ENCODE assay signal across 8 cellular contexts in the genomic region with DNA sequence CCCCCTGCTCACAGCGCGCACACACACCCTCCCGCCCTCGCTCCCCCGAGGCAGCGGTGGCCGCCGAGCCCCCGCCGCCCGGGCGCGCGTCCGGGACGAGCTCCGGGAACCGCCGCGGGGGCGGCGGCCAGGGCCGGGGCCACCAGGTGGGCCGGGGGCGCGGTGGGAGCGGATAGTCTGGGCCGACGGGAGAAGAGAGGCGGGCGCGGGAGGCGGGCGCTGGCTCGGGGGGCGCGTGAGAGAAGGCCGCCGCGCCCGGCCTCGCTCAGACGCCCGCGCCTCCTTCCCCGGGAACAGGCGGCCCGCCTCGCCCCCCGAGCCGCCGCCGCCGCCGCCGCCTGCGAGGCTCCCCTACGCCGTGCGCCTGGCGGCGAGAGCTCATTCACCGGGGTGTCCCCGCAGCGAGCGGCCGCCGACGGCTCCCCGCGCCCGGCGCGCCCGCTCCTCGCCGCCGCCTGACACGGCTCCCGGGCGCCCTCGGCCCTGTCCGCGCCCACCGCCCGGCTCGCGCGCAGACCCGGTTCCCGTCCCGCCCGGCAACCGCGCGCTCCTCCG. TPM values are rescaled to one million over a fixed set of nuclear protein-coding genes. Genes with fewer than 3 reads are reported as not detected.
DNase-seq lines count a peak whose midpoint lies in the region; TF ChIP-seq lines count a peak whose summit lies in the region.

A gene (minus strand): TSS at position 541 of the 555 bp plus-strand sequence. CDS start 576 bp downstream, outside the sequence.

- peaks cover 45 to 76% (median 59%) of the 10 kb centered on the region in 4 donors for H3K4me1 Mint-ChIP-seq in CD4-positive, alpha-beta memory T cell
- peaks cover 68% of the 10 kb centered on the region for H3K4me1 Mint-ChIP-seq in activated naive CD8-positive, alpha-beta T cell (ENCODE audit: low read depth)

- H3K27me3 Mint-ChIP-seq in CD4-positive, alpha-beta memory T cell: no peaks in the 10 kb centered on the region
- H3K27me3 Mint-ChIP-seq in activated naive CD8-positive, alpha-beta T cell: no peaks in the 10 kb centered on the region

- H3K36me3 Mint-ChIP-seq in CD4-positive, alpha-beta memory T cell: peaks cover 0 to 19% of the 10 kb centered on the region in 2 donors
- H3K36me3 Mint-ChIP-seq in activated naive CD8-positive, alpha-beta T cell: no peaks in the 10 kb centered on the region

- peak in 2 of 5 donors; percentile 54 for DNase-seq in CD4-positive, alpha-beta memory T cell
- DNase-seq in Jurkat, Clone E6-1 (ENCODE audit: low read depth, low spot score): no peak
- no peak for DNase-seq in cardiac septum (ENCODE audit: low spot score)
- DNase-seq in ovary: peak in 3 of 5 donors; percentile 45 to 63 (median 45)
- no peak for DNase-seq in activated effector memory CD4-positive, alpha-beta T cell treated with Interleukin-2 at 50 U/mL for 16 hours
- DNase-seq in RPMI8226: no peak
- DNase-seq in effector CD4-positive, alpha-beta T cell: no peak

- intact Hi-C loops in CD4-positive, alpha-beta memory T cell (cut with micrococcal nuclease): loop anchor here (5.0 to 10.0 kb wide), 2 partner anchors 124 to 367 kb away; no protein-coding TSS in a partner anchor
- intact Hi-C loops in cardiac septum (cut with DNase I): loop anchor here (5.0 to 10.0 kb wide), 4 partner anchors 184 to 854 kb away; a partner anchor contains a TSS
- intact Hi-C loops in ovary (cut with DNase I): loop anchor here in 3 of 4 donors (10.0 kb wide), 6 partner anchors 57 to 857 kb away; a partner anchor contains a TSS

- H3K36me3 ChIP-seq in CD4-positive, alpha-beta memory T cell (ENCODE audit: insufficient read depth, low read length): no peaks in the 10 kb centered on the region
- H3K36me3 ChIP-seq in ovary: no peaks in the 10 kb centered on the region

- peak within 1 kb of the TSS; percentile 93 to 98 (median 94) for H3K4me3 Mint-ChIP-seq in CD4-positive, alpha-beta memory T cell
- H3K4me3 Mint-ChIP-seq in activated naive CD8-positive, alpha-beta T cell: peak within 1 kb of the TSS; percentile 94

- TF ChIP-seq CTCF in ovary (IDR thresholded peaks at IDR 0.05): no peak

- no peaks in the 10 kb centered on the region for H3K9me3 ChIP-seq in CD4-positive, alpha-beta memory T cell (ENCODE audit: control insufficient read depth in 1 of 2, low read length in 2 of 2)
- H3K9me3 ChIP-seq in ovary: no peaks in the 10 kb centered on the region

- peaks cover 0 to 5% (median 0%) of the 10 kb centered on the region in 8 donors for H3K9me3 Mint-ChIP-seq in CD4-positive, alpha-beta memory T cell
- H3K9me3 Mint-ChIP-seq in activated naive CD8-positive, alpha-beta T cell (ENCODE audit: low read depth): no peaks in the 10 kb centered on the region

- CTCF ChIA-PET in CD4-positive, alpha-beta memory T cell (lab: Charles Lee; ENCODE audit: partially characterized antibody): interaction anchor here (0.9 to 5.9 kb wide), 5 partner anchors 55 to 575 kb away, joined by 3 to 129 read pairs (median 3); no protein-coding TSS in a partner anchor

- whole genome bisulfite sequencing in ovary, 3 donors: 1% methylated on average over 57 to 92 of the region's 97 CpGs; no CpG with 5 or more reads in 1 of the 3 donors

- H3K4me3 ChIP-seq in CD4-positive, alpha-beta memory T cell (ENCODE audit: low read length in 2 of 2): peak within 1 kb of the TSS; percentile 43 to 86
- peak within 1 kb of the TSS; percentile 92 for H3K4me3 ChIP-seq in Jurkat, Clone E6-1 (ENCODE audit: low read length)
- H3K4me3 ChIP-seq in ovary: peak within 1 kb of the TSS; percentile 75

- H3K27ac Mint-ChIP-seq in CD4-positive, alpha-beta memory T cell: peak within 1 kb of the TSS; percentile 88 to 99 (median 95)
- peak within 1 kb of the TSS; percentile 94 for H3K27ac Mint-ChIP-seq in activated naive CD8-positive, alpha-beta T cell

- H3K4me1 ChIP-seq in CD4-positive, alpha-beta memory T cell (ENCODE audit: insufficient read depth, low read length): peaks cover 71% of the 10 kb centered on the region
- peaks cover 2% of the 10 kb centered on the region for H3K4me1 ChIP-seq in ovary (ENCODE audit: insufficient read depth)

- H3K27me3 ChIP-seq in CD4-positive, alpha-beta memory T cell (ENCODE audit: insufficient read depth, low read length): no peaks in the 10 kb centered on the region
- H3K27me3 ChIP-seq in ovary: no peaks in the 10 kb centered on the region

- no peak for TF ChIP-seq POLR2A in ovary (IDR thresholded peaks at IDR 0.05)

- peak within 1 kb of the TSS; percentile 69 for H3K27ac ChIP-seq in CD4-positive, alpha-beta memory T cell (ENCODE audit: low read depth, low read length)
- peak within 1 kb of the TSS; percentile 96 for H3K27ac ChIP-seq in ovary

- POLR2A ChIA-PET in CD4-positive, alpha-beta memory T cell (lab: Charles Lee; ENCODE audit: partially characterized antibody): interaction anchor here (0.6 to 2.7 kb wide), 19 partner anchors 10 to 1637 kb away, joined by 3 to 15 read pairs (median 3); a partner anchor contains a TSS

- no peak for TF ChIP-seq EP300 in ovary (IDR thresholded peaks at IDR 0.05)

RNA-seq across cellular contexts. Expression of the gene that starts here (rescaled TPM):
- total RNA-seq in CD4-positive, alpha-beta memory T cell: 10 to 100 TPM; 50.7 to 57.2 TPM
- polyA plus RNA-seq in CD4-positive, alpha-beta memory T cell: 10 to 100 TPM in 1 of 2 donors, 1 to 10 TPM in 1; 6.9 to 18.4 TPM
- polyA plus RNA-seq in Jurkat, Clone E6-1 (2012; ENCODE audit: insufficient read depth, insufficient read length): 39.3 TPM
- total RNA-seq in cardiac septum (14.8 TPM), ovary (10 to 100 TPM; 33.5 to 72.2 (median 54.0) TPM)
- polyA plus RNA-seq in ovary: 10 to 100 TPM; 22.0 to 48.5 TPM

Comparison
In these comparisons a context has a peak if more than half of its experiments do, and no peak if none do; other contexts are left out.
1. DNase-seq: peak in ovary (3 of 5); none in Jurkat, Clone E6-1 (single experiment), cardiac septum (single experiment), activated effector memory CD4-positive, alpha-beta T cell treated with Interleukin-2 at 50 U/mL for 16 hours (single experiment), RPMI8226 (single experiment) and effector CD4-positive, alpha-beta T cell (single experiment).
2. Peak in every context shown above with its lines, with median percentiles within 50 percentile points of each other: H3K4me3 ChIP-seq.